In genomic region chr3:8663177-8664061, GRCh38 we compare ENCODE assay signal across 8 cellular contexts. TPM values are rescaled to one million over a fixed set of nuclear protein-coding genes. Genes with fewer than 3 reads are reported as not detected.
A peak's percentile ranks its signal among the peaks of the same experiment; 100 is the strongest.
DNase-seq lines count a peak whose midpoint lies in the region; ATAC-seq and TF ChIP-seq lines count a peak whose summit lies in the region.

No MANE protein-coding gene starts in this region.

- no peaks in the 10 kb centered on the region for H3K4me1 ChIP-seq in upper lobe of right lung

- no peak overlapping the region for H3K4me3 Mint-ChIP-seq in memory B cell

- no peak overlapping the region for H3K4me3 ChIP-seq in upper lobe of right lung

- H3K27ac ChIP-seq in upper lobe of right lung, result no peak overlapping the region

- intact Hi-C loops in upper lobe of right lung (cut with DNase I), result no loop called here

- H3K36me3 ChIP-seq in upper lobe of right lung, result no peaks in the 10 kb centered on the region

- H3K27me3 ChIP-seq in upper lobe of right lung, result no peaks in the 10 kb centered on the region

- ATAC-seq in GM18907 (IDR thresholded peaks at IDR 0.05; ENCODE audit: unreplicated experiment) (peak; percentile 44), memory B cell (ENCODE audit: low read depth) (no peak), upper lobe of right lung (peak; percentile 77), GM21737 (IDR thresholded peaks at IDR 0.05; ENCODE audit: unreplicated experiment) (no peak)

- no peaks in the 10 kb centered on the region for H3K9me3 ChIP-seq in upper lobe of right lung

- no peaks in the 10 kb centered on the region for H3K36me3 Mint-ChIP-seq in memory B cell

- H3K27ac Mint-ChIP-seq in memory B cell, result no peak overlapping the region

- peaks cover 3% of the 10 kb centered on the region for H3K4me1 Mint-ChIP-seq in memory B cell

- DNase-seq in COLO829 (ENCODE audit: low spot score), result peak; percentile 42
- DNase-seq in KG1 (lab: John Stamatoyannopoulos, UW), result peak; percentile 45
- DNase-seq in SK-N-DZ (ENCODE audit: low spot score), result peak; percentile 67
- peak; percentile 82 for DNase-seq in ecto neural progenitor cell (ENCODE audit: low spot score)
- DNase-seq in memory B cell (ENCODE audit: low spot score in 2 of 2), result peak; percentile 15 to 17
- no peak for DNase-seq in upper lobe of right lung

- peaks cover 7% of the 10 kb centered on the region for H3K27me3 Mint-ChIP-seq in memory B cell

- peaks cover 2% of the 10 kb centered on the region for H3K9me3 Mint-ChIP-seq in memory B cell

- TF ChIP-seq CTCF in upper lobe of right lung (IDR thresholded peaks at IDR 0.05), result peak; percentile 64

RNA-seq across cellular contexts. Expression of gene SSUH2, which starts 18.8 kb away (rescaled TPM):
- polyA plus RNA-seq in SK-N-DZ (2014; cell fraction: cytosol; rRNA removed), result 2.2 TPM in 2 replicates
- 7.4 and 9.9 TPM in 2 replicates for polyA plus RNA-seq in SK-N-DZ (2014; cell fraction: nucleus; rRNA removed)
- total RNA-seq in upper lobe of right lung, result not detected

Comparison
In these comparisons a context has a peak if more than half of its experiments do, and no peak if none do; other contexts are left out.
1. ATAC-seq: peak in GM18907 (single experiment) and upper lobe of right lung (single experiment); none in memory B cell (single experiment) and GM21737 (single experiment).